17 cellular contexts compared by ENCODE assay signal in the genomic region with DNA sequence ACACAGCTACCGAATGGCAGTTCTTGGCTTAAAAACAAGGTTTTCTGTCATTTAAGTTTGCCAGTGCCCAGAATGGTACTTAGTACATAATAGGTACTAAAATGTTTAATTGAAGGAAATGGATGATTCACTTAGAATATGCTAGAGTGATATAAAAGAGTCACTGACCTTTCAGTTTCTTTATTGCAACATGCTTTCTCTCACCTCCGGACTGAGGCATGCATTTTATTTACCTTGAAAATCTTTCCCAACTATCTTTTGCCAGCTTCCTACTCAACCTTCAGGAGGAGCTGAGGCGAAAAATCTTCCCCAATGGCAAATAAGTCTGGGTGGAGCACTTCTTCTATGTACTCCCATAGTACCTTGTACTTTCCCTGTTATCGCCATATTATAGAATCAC.
DNase-seq lines count a peak whose midpoint lies in the region; ATAC-seq, FAIRE-seq and TF ChIP-seq lines count a peak whose summit lies in the region.
"Had no signal": no experiment of that assay in that cellular context is flagged by ENCODE, and none has a peak within 500 bp of the region (broad histone marks: within the 10 kb centered on the region; RNA-seq: fewer than 3 reads in every experiment).

No MANE protein-coding gene starts in this region.

- intact Hi-C loops in CD14-positive monocyte (cut with micrococcal nuclease) = no loop called here

- no peaks in the 10 kb centered on the region for H3F3A ChIP-seq in GM23338 (replicated peaks; ENCODE audit: low read depth)

- H3K79me2 ChIP-seq in GM23338 (replicated peaks; ENCODE audit: insufficient read depth) = no peaks in the 10 kb centered on the region

- H3K4me3 Mint-ChIP-seq in GM23338 = no peak overlapping the region
- H3K4me3 Mint-ChIP-seq in progenitor cell of endocrine pancreas (ENCODE audit: low read depth) = no peak overlapping the region
- no peak overlapping the region for H3K4me3 Mint-ChIP-seq in CD14-positive monocyte
- no peak overlapping the region for H3K4me3 Mint-ChIP-seq in activated CD4-positive, alpha-beta T cell treated with anti-CD3 and anti-CD28 coated beads, Interleukin-2, amount 10 ng/mL, durations not matched to agents 7 days and 5 days
- H3K4me3 Mint-ChIP-seq: CD8-positive, alpha-beta T cell; IgD-negative memory B cell had no signal

- H3K4me1 Mint-ChIP-seq in GM23338 = peaks cover 7% of the 10 kb centered on the region
- peaks cover 22% of the 10 kb centered on the region for H3K4me1 Mint-ChIP-seq in progenitor cell of endocrine pancreas (ENCODE audit: low read depth)
- H3K4me1 Mint-ChIP-seq in CD14-positive monocyte = no peaks in the 10 kb centered on the region
- no peaks in the 10 kb centered on the region for H3K4me1 Mint-ChIP-seq in activated CD4-positive, alpha-beta T cell treated with anti-CD3 and anti-CD28 coated beads, Interleukin-2, amount 10 ng/mL, durations not matched to agents 7 days and 5 days
- H3K4me1 Mint-ChIP-seq: IgD-negative memory B cell had no signal

- no peaks in the 10 kb centered on the region; the same call in 1 of the 2 replicates for H3K9me2 ChIP-seq in GM23338 (ENCODE audit: insufficient read depth)

- no peaks in the 10 kb centered on the region for H4K20me1 ChIP-seq in GM23338 (replicated peaks; ENCODE audit: insufficient read depth)
- H4K20me1 ChIP-seq: BLaER1 had no signal

- H3K9me3 Mint-ChIP-seq in GM23338 (peaks cover 5% of the 10 kb centered on the region; the same call in 1 of the 3 replicates), progenitor cell of endocrine pancreas (ENCODE audit: low read depth) (peaks cover 4% of the 10 kb centered on the region), CD14-positive monocyte (peaks cover 0 to 7% (median 2%) of the 10 kb centered on the region in 7 donors)
- no peaks in the 10 kb centered on the region for H3K9me3 Mint-ChIP-seq in activated CD4-positive, alpha-beta T cell treated with anti-CD3 and anti-CD28 coated beads, Interleukin-2, amount 10 ng/mL, durations not matched to agents 7 days and 5 days
- H3K9me3 Mint-ChIP-seq: CD8-positive, alpha-beta T cell; IgD-negative memory B cell had no signal

- no peak for ATAC-seq in GM23338
- ATAC-seq in esophagus mucosa = peak; percentile 32
- ATAC-seq: CD8-positive, alpha-beta T cell; HepG2 had no signal

- H3K27ac ChIP-seq in GM23338 (ENCODE audit: low read depth) = no peak overlapping the region
- H3K27ac ChIP-seq: BLaER1 had no signal

- no peak overlapping the region for H3K27ac Mint-ChIP-seq in GM23338
- H3K27ac Mint-ChIP-seq in progenitor cell of endocrine pancreas = peak overlapping the region; percentile 96
- no peak overlapping the region for H3K27ac Mint-ChIP-seq in CD14-positive monocyte
- no peak overlapping the region for H3K27ac Mint-ChIP-seq in activated CD4-positive, alpha-beta T cell treated with anti-CD3 and anti-CD28 coated beads, Interleukin-2, amount 10 ng/mL, durations not matched to agents 7 days and 5 days
- H3K27ac Mint-ChIP-seq: CD8-positive, alpha-beta T cell; IgD-negative memory B cell had no signal

- DNase-seq in GM23338 (ENCODE audit: low spot score) (no peak), bronchial epithelial cell (ENCODE audit: low read depth) (peak; percentile 46), progenitor cell of endocrine pancreas (ENCODE audit: low spot score, unreplicated experiment) (no peak), CD14-positive monocyte (ENCODE audit: low spot score) (no peak), NOMO-1 treated with DMSO at 0.1 percent for 48 hours (lab: John Stamatoyannopoulos, UW; ENCODE audit: unreplicated experiment) (no peak)
- no peak for DNase-seq in activated CD4-positive, alpha-beta T cell treated with anti-CD3 and anti-CD28 coated beads, Interleukin-2, amount 10 ng/mL, durations not matched to agents 7 days and 5 days
- DNase-seq: 8988T; Calu3; CD8-positive, alpha-beta T cell; DMS79 treated with DMSO at 0.1 percent for 48 hours; GF-D8 had no signal

- FAIRE-seq in bronchial epithelial cell (lab: Jason Lieb, UNC) = no peak
- FAIRE-seq: HepG2, HTR-8/SVneo had no signal

- no peaks in the 10 kb centered on the region for H3K27me3 Mint-ChIP-seq in GM23338 (ENCODE audit: insufficient read depth, low read depth, poor library complexity)
- H3K27me3 Mint-ChIP-seq in progenitor cell of endocrine pancreas = no peaks in the 10 kb centered on the region
- H3K27me3 Mint-ChIP-seq in CD14-positive monocyte (ENCODE audit: low read depth in 3 of 3) = peaks cover 2 to 3% (median 2%) of the 10 kb centered on the region in 3 donors
- peaks cover 6% of the 10 kb centered on the region for H3K27me3 Mint-ChIP-seq in activated CD4-positive, alpha-beta T cell treated with anti-CD3 and anti-CD28 coated beads, Interleukin-2, amount 10 ng/mL, durations not matched to agents 7 days and 5 days
- H3K27me3 Mint-ChIP-seq: IgD-negative memory B cell had no signal

- H3K27me3 ChIP-seq in GM23338 (ENCODE audit: insufficient read depth) (no peaks in the 10 kb centered on the region), bronchial epithelial cell (ENCODE audit: control insufficient read depth, insufficient read depth, low read length) (no peaks in the 10 kb centered on the region)
- H3K27me3 ChIP-seq: BLaER1 had no signal

- H3K36me3 ChIP-seq in GM23338 (ENCODE audit: insufficient read depth) (no peaks in the 10 kb centered on the region), bronchial epithelial cell (ENCODE audit: control insufficient read depth, insufficient read depth, low read length) (no peaks in the 10 kb centered on the region)
- H3K36me3 ChIP-seq: BLaER1, HAP-1 had no signal

- CTCF ChIA-PET in activated CD4-positive, alpha-beta T cell treated with anti-CD3 and anti-CD28 coated beads, Interleukin-2, amount 10 ng/mL, durations not matched to agents 7 days and 5 days (lab: Charles Lee) = interaction anchor here (0.8 kb wide), 1 partner anchor 11 kb away, joined by 3 read pairs; no protein-coding TSS in a partner anchor

- TF ChIP-seq CTCF in GM23338 (conservative IDR thresholded peaks at IDR 0.05; ENCODE audit: low read depth in 2 of 2) (no peak), bronchial epithelial cell (IDR thresholded peaks at IDR 0.05; ENCODE audit: insufficient read depth, low read length, severe bottlenecking) (no peak), progenitor cell of endocrine pancreas (IDR thresholded peaks at IDR 0.05; ENCODE audit: unreplicated experiment) (no peak), CD14-positive monocyte (IDR thresholded peaks at IDR 0.05) (no peak)

- no peaks in the 10 kb centered on the region for H3K36me3 Mint-ChIP-seq in GM23338 (ENCODE audit: low read depth)
- no peaks in the 10 kb centered on the region for H3K36me3 Mint-ChIP-seq in progenitor cell of endocrine pancreas (ENCODE audit: insufficient read depth)
- H3K36me3 Mint-ChIP-seq in CD14-positive monocyte = no peaks in the 10 kb centered on the region
- H3K36me3 Mint-ChIP-seq in activated CD4-positive, alpha-beta T cell treated with anti-CD3 and anti-CD28 coated beads, Interleukin-2, amount 10 ng/mL, durations not matched to agents 7 days and 5 days (ENCODE audit: low read depth) = no peaks in the 10 kb centered on the region
- H3K36me3 Mint-ChIP-seq: CD8-positive, alpha-beta T cell; IgD-negative memory B cell had no signal

- no peak overlapping the region for H3K4me2 ChIP-seq in GM23338
- H3K4me2 ChIP-seq: BLaER1 had no signal

- POLR2A ChIA-PET in activated CD4-positive, alpha-beta T cell treated with anti-CD3 and anti-CD28 coated beads, Interleukin-2, amount 10 ng/mL, durations not matched to agents 7 days and 5 days (lab: Charles Lee) = no interaction called here

- no peaks in the 10 kb centered on the region for H3K4me1 ChIP-seq in GM23338 (ENCODE audit: insufficient read depth)
- H3K4me1 ChIP-seq: BLaER1, HAP-1 had no signal

- H2AFZ ChIP-seq in GM23338 = peak overlapping the region; percentile 14; the same call in 1 of the 2 replicates

- H3K4me3 ChIP-seq in GM23338 (no peak overlapping the region), bronchial epithelial cell (ENCODE audit: low read depth, low read length) (no peak overlapping the region)
- H3K4me3 ChIP-seq: BLaER1, HAP-1 had no signal

TF ChIP-seq in GM23338, 12 proteins besides CTCF, POLR2A, EP300 and RAD21 (continues in another document):
- TF ChIP-seq CREB1 (CRISPR knock-in tag; IDR thresholded peaks at IDR 0.05; ENCODE audit: low read depth) (no peak), EZH2phosphoT487 (IDR thresholded peaks at IDR 0.05; ENCODE audit: unreplicated experiment) (no peak), EZH2 (IDR thresholded peaks at IDR 0.05; ENCODE audit: low read depth, unreplicated experiment) (no peak)
- TF ChIP-seq, protein P1, sequence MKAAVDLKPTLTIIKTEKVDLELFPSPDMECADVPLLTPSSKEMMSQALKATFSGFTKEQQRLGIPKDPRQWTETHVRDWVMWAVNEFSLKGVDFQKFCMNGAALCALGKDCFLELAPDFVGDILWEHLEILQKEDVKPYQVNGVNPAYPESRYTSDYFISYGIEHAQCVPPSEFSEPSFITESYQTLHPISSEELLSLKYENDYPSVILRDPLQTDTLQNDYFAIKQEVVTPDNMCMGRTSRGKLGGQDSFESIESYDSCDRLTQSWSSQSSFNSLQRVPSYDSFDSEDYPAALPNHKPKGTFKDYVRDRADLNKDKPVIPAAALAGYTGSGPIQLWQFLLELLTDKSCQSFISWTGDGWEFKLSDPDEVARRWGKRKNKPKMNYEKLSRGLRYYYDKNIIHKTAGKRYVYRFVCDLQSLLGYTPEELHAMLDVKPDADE (IDR thresholded peaks at IDR 0.05) = no peak
- TF ChIP-seq, protein P2, sequence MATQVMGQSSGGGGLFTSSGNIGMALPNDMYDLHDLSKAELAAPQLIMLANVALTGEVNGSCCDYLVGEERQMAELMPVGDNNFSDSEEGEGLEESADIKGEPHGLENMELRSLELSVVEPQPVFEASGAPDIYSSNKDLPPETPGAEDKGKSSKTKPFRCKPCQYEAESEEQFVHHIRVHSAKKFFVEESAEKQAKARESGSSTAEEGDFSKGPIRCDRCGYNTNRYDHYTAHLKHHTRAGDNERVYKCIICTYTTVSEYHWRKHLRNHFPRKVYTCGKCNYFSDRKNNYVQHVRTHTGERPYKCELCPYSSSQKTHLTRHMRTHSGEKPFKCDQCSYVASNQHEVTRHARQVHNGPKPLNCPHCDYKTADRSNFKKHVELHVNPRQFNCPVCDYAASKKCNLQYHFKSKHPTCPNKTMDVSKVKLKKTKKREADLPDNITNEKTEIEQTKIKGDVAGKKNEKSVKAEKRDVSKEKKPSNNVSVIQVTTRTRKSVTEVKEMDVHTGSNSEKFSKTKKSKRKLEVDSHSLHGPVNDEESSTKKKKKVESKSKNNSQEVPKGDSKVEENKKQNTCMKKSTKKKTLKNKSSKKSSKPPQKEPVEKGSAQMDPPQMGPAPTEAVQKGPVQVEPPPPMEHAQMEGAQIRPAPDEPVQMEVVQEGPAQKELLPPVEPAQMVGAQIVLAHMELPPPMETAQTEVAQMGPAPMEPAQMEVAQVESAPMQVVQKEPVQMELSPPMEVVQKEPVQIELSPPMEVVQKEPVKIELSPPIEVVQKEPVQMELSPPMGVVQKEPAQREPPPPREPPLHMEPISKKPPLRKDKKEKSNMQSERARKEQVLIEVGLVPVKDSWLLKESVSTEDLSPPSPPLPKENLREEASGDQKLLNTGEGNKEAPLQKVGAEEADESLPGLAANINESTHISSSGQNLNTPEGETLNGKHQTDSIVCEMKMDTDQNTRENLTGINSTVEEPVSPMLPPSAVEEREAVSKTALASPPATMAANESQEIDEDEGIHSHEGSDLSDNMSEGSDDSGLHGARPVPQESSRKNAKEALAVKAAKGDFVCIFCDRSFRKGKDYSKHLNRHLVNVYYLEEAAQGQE (IDR thresholded peaks at IDR 0.05; ENCODE audit: unreplicated experiment) = no peak
